In genomic region chr5:93275376-93275775, GRCh38 we compare ENCODE assay signal across 26 cellular contexts.
"Had no signal": no experiment of that assay in that cellular context is flagged by ENCODE, and none has a peak within 500 bp of the region (broad histone marks: within the 10 kb centered on the region; RNA-seq: fewer than 3 reads in every experiment).

No MANE protein-coding gene starts in this region.

- H3K27me3 ChIP-seq: colonic mucosa, dorsolateral prefrontal cortex, esophagus muscularis mucosa, esophagus squamous epithelium, foreskin keratinocyte, gastrocnemius medialis, gastroesophageal sphincter, heart left ventricle, heart right ventricle, hepatocyte had no signal

- DNase-seq: colonic mucosa; cortex of kidney; dorsolateral prefrontal cortex; effector CD4-positive, alpha-beta T cell; effector CD8-positive, alpha-beta T cell; effector memory CD4-positive, alpha-beta T cell; effector memory CD8-positive, alpha-beta T cell; endodermal cell; erythroblast; esophagus squamous epithelium; foreskin fibroblast; foreskin keratinocyte; foreskin melanocyte; gastrocnemius medialis; glutamatergic neuron; head of caudate nucleus; heart left ventricle; heart right ventricle had no signal

- H3K4me2 ChIP-seq: hepatocyte had no signal

- ATAC-seq: effector memory CD8-positive, alpha-beta T cell; esophagus mucosa; foreskin keratinocyte; gastrocnemius medialis; gastroesophageal sphincter; heart left ventricle; heart right ventricle had no signal

- H3K36me3 ChIP-seq: colonic mucosa, esophagus muscularis mucosa, esophagus squamous epithelium, gastrocnemius medialis, gastroesophageal sphincter, heart left ventricle, heart right ventricle had no signal

- H3K27ac ChIP-seq: colonic mucosa, coronary artery, dorsolateral prefrontal cortex, epithelial cell of prostate, esophagus muscularis mucosa, esophagus squamous epithelium, foreskin keratinocyte, gastrocnemius medialis, gastroesophageal sphincter, heart left ventricle, heart right ventricle, hepatocyte had no signal

- H3K4me1 ChIP-seq: colonic mucosa, esophagus muscularis mucosa, esophagus squamous epithelium, gastrocnemius medialis, gastroesophageal sphincter, heart left ventricle, heart right ventricle had no signal

- H3K79me2 ChIP-seq: hepatocyte had no signal

- FAIRE-seq: colon, frontal cortex had no signal

- H2AFZ ChIP-seq: hepatocyte had no signal

- H3K4me3 ChIP-seq: colonic mucosa, coronary artery, dorsolateral prefrontal cortex, esophagus muscularis mucosa, esophagus squamous epithelium, gastrocnemius medialis, gastroesophageal sphincter, heart left ventricle, heart right ventricle, hepatocyte had no signal

- H3K9me3 ChIP-seq: colonic mucosa, esophagus muscularis mucosa, esophagus squamous epithelium, gastrocnemius medialis, gastroesophageal sphincter, heart left ventricle, heart right ventricle had no signal
